ENCODE assay signal across 8 cellular contexts in genomic region chr12:123364532-123365140, GRCh38. TPM values are rescaled to one million over a fixed set of nuclear protein-coding genes. Genes with fewer than 3 reads are reported as not detected.
DNase-seq lines count a peak whose midpoint lies in the region; ATAC-seq, FAIRE-seq and TF ChIP-seq lines count a peak whose summit lies in the region.

TSS of gene SBNO1 (minus strand) at chr12:123364847. CDS start at chr12:123350441, 14,406 bp downstream.

- peak within 1 kb of the TSS; percentile 75 for H3K27ac ChIP-seq in endothelial cell of umbilical vein (ENCODE audit: insufficient read depth, low read depth, low read length)

- H3K79me2 ChIP-seq in endothelial cell of umbilical vein (ENCODE audit: control insufficient read depth, insufficient read depth, low read length): peaks cover 47% of the 10 kb centered on the region

- H3K4me3 ChIP-seq in endothelial cell of umbilical vein (replicated peaks in 1 of 3; ENCODE audit: insufficient read depth in 1 of 3, low read depth in 1 of 3, low read length in 3 of 3) (peak within 1 kb of the TSS; percentile 79 to 93 (median 86)), mononuclear cell (ENCODE audit: low read length) (peak within 1 kb of the TSS; percentile 85)

- POLR2A ChIA-PET in endothelial cell of umbilical vein (lab: Charles Lee): interaction anchor here (0.7 to 1.6 kb wide), 3 partner anchors 19 to 620 kb away, joined by 3 to 12 read pairs (median 4); partner anchors contain the start of genes KMT5A, MPHOSPH9 and MTRFR

- TF ChIP-seq POLR2A in endothelial cell of umbilical vein (IDR thresholded peaks at IDR 0.05; ENCODE audit: low read depth, low read length): peak; percentile 47

- no peaks in the 10 kb centered on the region for H4K20me1 ChIP-seq in endothelial cell of umbilical vein (replicated peaks; ENCODE audit: control insufficient read depth, extremely low read depth, insufficient read depth, low read length)

- H3K4me1 ChIP-seq in endothelial cell of umbilical vein (ENCODE audit: control insufficient read depth, extremely low read depth, insufficient read depth, low read length) (peaks cover 13% of the 10 kb centered on the region), mononuclear cell (ENCODE audit: insufficient read depth, low read length) (peaks cover 33% of the 10 kb centered on the region)

- peak within 1 kb of the TSS; percentile 72 for H3K4me2 ChIP-seq in endothelial cell of umbilical vein (ENCODE audit: insufficient read depth, low read length)

- H3K9me1 ChIP-seq in endothelial cell of umbilical vein (replicated peaks; ENCODE audit: control insufficient read depth, extremely low read depth, insufficient read depth, low read length): no peaks in the 10 kb centered on the region

- no peaks in the 10 kb centered on the region for H3K36me3 ChIP-seq in endothelial cell of umbilical vein (ENCODE audit: control insufficient read depth in 2 of 2, extremely low read depth in 1 of 2, insufficient read depth in 2 of 2, low read length in 2 of 2)

- peak in 12 of 14 donors; percentile 94 to 99 (median 97) for DNase-seq in C1 segment of cervical spinal cord (lab: John Stamatoyannopoulos, UW)
- peak; percentile 27 for DNase-seq in HT1080 (ENCODE audit: low read depth)
- DNase-seq in NOMO-1 treated with DMSO at 0.1 percent for 48 hours (lab: John Stamatoyannopoulos, UW; ENCODE audit: unreplicated experiment): peak; percentile 87
- DNase-seq in activated CD8-positive, alpha-beta memory T cell treated with anti-CD3 and anti-CD28 coated beads, Interleukin-2, amount 50 U/mL, for 1 hour (ENCODE audit: extremely low read depth): peak; percentile 84
- DNase-seq in endothelial cell of umbilical vein (ENCODE audit: low read depth, low spot score): no peak
- peak; percentile 81 to 84 for DNase-seq in stimulated activated CD8-positive, alpha-beta memory T cell treated with anti-CD3 and anti-CD28 coated beads, Interleukin-4, amount 100 ng/mL, for 1 hour (ENCODE audit: low read depth in 2 of 2, low spot score in 1 of 2)

- TF ChIP-seq CTCF in endothelial cell of umbilical vein (IDR thresholded peaks at IDR 0.05; ENCODE audit: extremely low read depth in 1 of 2, insufficient read depth in 1 of 2, low read depth in 1 of 2, low read length in 2 of 2): no peak

- CTCF ChIA-PET in endothelial cell of umbilical vein (lab: Charles Lee): interaction anchor here (0.9 to 3.0 kb wide), 17 partner anchors 9 to 219 kb away, joined by 3 to 51 read pairs (median 6); partner anchors contain the start of gene KMT5A

- peak; percentile 23 for ATAC-seq in GM19438 (IDR thresholded peaks at IDR 0.05; ENCODE audit: low read depth, unreplicated experiment)

- intact Hi-C loops in endothelial cell of umbilical vein (cut with micrococcal nuclease): loop anchor here (1.0 to 2.0 kb wide), 5 partner anchors 20 to 220 kb away; partner anchors contain the start of genes CDK2AP1, KMT5A and TMED2

- H3K27me3 ChIP-seq in endothelial cell of umbilical vein (ENCODE audit: control insufficient read depth in 2 of 2, insufficient read depth in 2 of 2, low read length in 2 of 2) (no peaks in the 10 kb centered on the region), mononuclear cell (ENCODE audit: insufficient read depth, low read length) (no peaks in the 10 kb centered on the region)

- peak within 1 kb of the TSS; percentile 75 for H2AFZ ChIP-seq in endothelial cell of umbilical vein (ENCODE audit: low read depth, low read length)

- FAIRE-seq in endothelial cell of umbilical vein (lab: Jason Lieb, UNC): no peak

- peak within 1 kb of the TSS; percentile 90 for H3K9ac ChIP-seq in endothelial cell of umbilical vein (replicated peaks; ENCODE audit: extremely low read depth, insufficient read depth, low read length)

- BruUV-seq in endothelial cell of umbilical vein (replicated peaks; lab: Mats Ljungman, UMichigan): no TSS peak

- H3K9me3 ChIP-seq in endothelial cell of umbilical vein (replicated peaks; ENCODE audit: control insufficient read depth, insufficient read depth, low read length): no peaks in the 10 kb centered on the region
- H3K9me3 ChIP-seq in mononuclear cell (ENCODE audit: low read depth, low read length): no peaks in the 10 kb centered on the region

- dilution Hi-C loops in endothelial cell of umbilical vein (cut with MboI; ENCODE audit: extremely low pct_ligation_motif_present, low sequenced_read_pairs): no loop called here

TF ChIP-seq in endothelial cell of umbilical vein, 7 proteins besides CTCF, POLR2A, EP300 and RAD21:
- TF ChIP-seq GATA2 (IDR thresholded peaks at IDR 0.05; ENCODE audit: insufficient read depth, insufficient read length, low read depth, low read length) (no peak), FOS (IDR thresholded peaks at IDR 0.05; ENCODE audit: borderline replicate concordance, insufficient read depth, low read length) (no peak), EZH2 (IDR thresholded peaks at IDR 0.05; ENCODE audit: borderline replicate concordance, low read depth, low read length, severe bottlenecking) (no peak), MYC (IDR thresholded peaks at IDR 0.05; ENCODE audit: low read depth, low read length) (peak; percentile 42), JUN (IDR thresholded peaks at IDR 0.05; ENCODE audit: borderline replicate concordance, insufficient read depth, insufficient read length, low read depth) (no peak), POLR2AphosphoS5 (IDR thresholded peaks at IDR 0.05; ENCODE audit: insufficient read depth, low read depth, low read length) (peak; percentile 54), MAX (IDR thresholded peaks at IDR 0.05; ENCODE audit: insufficient read depth, insufficient read length) (peak; percentile 74)

RNA-seq across cellular contexts. Expression of gene SBNO1, which starts in this region (rescaled TPM):
- 24.0 and 29.0 TPM in 2 replicates for total RNA-seq in HT1080 (2014; rRNA removed; shearing (Covaris generic))
- 15.8 and 21.8 TPM in 2 replicates for polyA plus RNA-seq in HT1080 (2015; cell fraction: cytosol; rRNA removed)
- 26.8 and 27.6 TPM in 2 replicates for polyA plus RNA-seq in HT1080 (2015; cell fraction: nucleus; rRNA removed)
- 32.5 and 34.2 TPM in 2 replicates for total RNA-seq in endothelial cell of umbilical vein
- polyA plus RNA-seq in endothelial cell of umbilical vein: 3.8 and 4.8 TPM in 2 replicates
- polyA plus RNA-seq in endothelial cell of umbilical vein (2011; cell fraction: cytosol; rRNA removed): 4.8 and 5.0 TPM in 2 replicates
- 8.7 and 10.2 TPM in 2 replicates for polyA plus RNA-seq in endothelial cell of umbilical vein (2011; cell fraction: nucleus; rRNA removed)
- polyA plus RNA-seq in endothelial cell of umbilical vein (2012): 17.1 and 24.4 TPM in 2 replicates
- polyA minus RNA-seq in endothelial cell of umbilical vein: 18.1 and 21.6 TPM in 2 replicates
- 15.8 TPM for polyA minus RNA-seq in endothelial cell of umbilical vein (2011; cell fraction: cytosol; rRNA and poly(A)+ RNA removed)
- 10.6 and 14.2 TPM in 2 replicates for polyA minus RNA-seq in endothelial cell of umbilical vein (2011; cell fraction: nucleus; rRNA and poly(A)+ RNA removed)
- 43.6 TPM for total RNA-seq in mononuclear cell
